In the genomic region with DNA sequence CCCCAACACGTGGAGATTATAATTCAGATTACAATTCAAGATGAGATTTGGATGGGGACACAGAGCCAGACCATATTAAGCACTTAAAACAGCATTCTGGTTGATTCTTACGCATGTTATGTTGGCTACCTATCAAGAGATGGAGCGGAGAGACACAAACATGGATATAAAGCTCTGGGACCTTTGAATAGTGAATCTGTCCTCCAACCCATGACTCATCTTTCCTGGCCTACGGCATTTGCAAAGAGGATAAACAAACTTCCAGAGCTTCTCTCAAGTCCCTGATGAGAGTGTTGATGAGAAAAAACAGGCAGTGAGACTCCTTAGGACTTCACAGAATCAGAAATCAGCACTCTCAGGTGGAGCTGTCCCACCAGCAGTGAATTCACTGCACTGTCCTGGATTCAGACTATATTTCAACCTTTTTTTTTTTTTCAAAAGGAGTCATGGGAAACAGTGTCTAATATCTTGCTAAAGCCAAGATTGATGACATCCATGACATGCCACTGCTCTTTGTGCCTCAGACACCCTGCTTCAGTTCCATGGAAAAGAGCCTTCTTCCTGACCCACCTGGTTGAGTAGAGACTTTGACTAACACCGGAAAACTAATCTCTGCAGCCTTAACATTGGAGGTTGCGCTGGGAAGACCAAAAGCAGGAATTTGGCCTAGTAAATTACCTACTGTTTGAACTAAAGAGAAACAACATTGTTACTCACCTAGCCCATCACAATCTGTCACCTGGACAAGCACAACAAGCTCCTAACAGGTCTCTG, we compare ENCODE assay signal across 12 cellular contexts.
DNase-seq lines count a peak whose midpoint lies in the region; ATAC-seq and TF ChIP-seq lines count a peak whose summit lies in the region.
"Had no signal": no experiment of that assay in that cellular context is flagged by ENCODE, and none has a peak within 500 bp of the region (broad histone marks: within the 10 kb centered on the region; RNA-seq: fewer than 3 reads in every experiment).

No MANE protein-coding gene starts in this region.

- H3K36me3 Mint-ChIP-seq in CD8-positive, alpha-beta T cell: no peaks in the 10 kb centered on the region

- no TSS peak for BruUV-seq in PC-9 (replicated peaks; lab: Mats Ljungman, UMichigan)

- ATAC-seq in CD8-positive, alpha-beta T cell: no peak
- ATAC-seq: naive thymus-derived CD4-positive, alpha-beta T cell had no signal

- H3K36me3 ChIP-seq in PC-9 (ENCODE audit: low read depth) (no peaks in the 10 kb centered on the region), muscle layer of duodenum (ENCODE audit: control insufficient read depth in 1 of 2, insufficient read depth in 2 of 2, low read length in 2 of 2) (no peaks in the 10 kb centered on the region)
- H3K36me3 ChIP-seq in CD8-positive, alpha-beta T cell (ENCODE audit: insufficient read depth, low read length): no peaks in the 10 kb centered on the region

- no peak for TF ChIP-seq CTCF in PC-9 (conservative IDR thresholded peaks at IDR 0.05)
- no peak for TF ChIP-seq CTCF in CD8-positive, alpha-beta T cell (IDR thresholded peaks at IDR 0.05)

- DNase-seq in AG20443 (ENCODE audit: low spot score): peak; percentile 73
- peak in 1 of 2 experiments; percentile 72 for DNase-seq in PC-9
- DNase-seq in epidermal melanocyte (ENCODE audit: insufficient read length, low spot score): peak; percentile 40
- no peak for DNase-seq in NOMO-1 treated with DMSO at 0.1 percent for 48 hours (lab: John Stamatoyannopoulos, UW; ENCODE audit: unreplicated experiment)
- no peak for DNase-seq in activated T-cell treated with anti-CD3 and anti-CD28 coated beads for 4 hours
- DNase-seq in CD8-positive, alpha-beta T cell: no peak
- DNase-seq in activated CD4-positive, CD25-positive, alpha-beta regulatory T cell treated with anti-CD3 and anti-CD28 coated beads, Interleukin-2, amount 50 U/mL, for 72 hours: no peak
- DNase-seq: CD8-positive, alpha-beta memory T cell; naive thymus-derived CD4-positive, alpha-beta T cell; NCI-H1105 treated with DMSO at 0.1 percent for 48 hours; stimulated activated CD4-positive, alpha-beta T cell treated with anti-CD3 and anti-CD28 coated beads, Interleukin-2, amount 100 ng/mL, for 24 hours had no signal

- no peak overlapping the region for H3K27ac Mint-ChIP-seq in CD8-positive, alpha-beta T cell
- H3K27ac Mint-ChIP-seq: CD8-positive, alpha-beta memory T cell; naive thymus-derived CD4-positive, alpha-beta T cell had no signal

- no peaks in the 10 kb centered on the region for H3K9me3 Mint-ChIP-seq in CD8-positive, alpha-beta T cell

- no peaks in the 10 kb centered on the region for H3K9me2 ChIP-seq in PC-9 (ENCODE audit: insufficient read depth)

- peaks cover 1% of the 10 kb centered on the region for H3K4me1 Mint-ChIP-seq in CD8-positive, alpha-beta T cell (ENCODE audit: low read depth)
- H3K4me1 Mint-ChIP-seq: CD8-positive, alpha-beta memory T cell had no signal

- H3K4me3 ChIP-seq in PC-9: no peak overlapping the region
- no peak overlapping the region for H3K4me3 ChIP-seq in muscle layer of duodenum (ENCODE audit: low read depth in 1 of 2, low read length in 2 of 2)
- H3K4me3 ChIP-seq in CD8-positive, alpha-beta T cell (ENCODE audit: low read depth, low read length): no peak overlapping the region

- intact Hi-C loops in PC-9 (cut with micrococcal nuclease; ENCODE audit: unreplicated experiment): no loop called here
- intact Hi-C loops in CD8-positive, alpha-beta T cell (cut with DNase I, micrococcal nuclease): no loop called here

- CTCF ChIA-PET in PC-9 (lab: Charles Lee): no interaction called here
- CTCF ChIA-PET in CD8-positive, alpha-beta T cell (lab: Charles Lee): no interaction called here

- H3K27me3 ChIP-seq in PC-9 (ENCODE audit: insufficient read depth, low read depth) (no peaks in the 10 kb centered on the region), muscle layer of duodenum (ENCODE audit: low read depth, low read length) (no peaks in the 10 kb centered on the region)
- H3K27me3 ChIP-seq in CD8-positive, alpha-beta T cell (ENCODE audit: insufficient read depth, low read length): no peaks in the 10 kb centered on the region

- H4K20me1 ChIP-seq in PC-9 (ENCODE audit: insufficient read depth): no peaks in the 10 kb centered on the region

- POLR2A ChIA-PET in PC-9 (lab: Charles Lee; ENCODE audit: unreplicated experiment): no interaction called here
- POLR2A ChIA-PET in CD8-positive, alpha-beta T cell (lab: Charles Lee): interaction anchor here (0.7 kb wide), 1 partner anchor 107 kb away, joined by 3 read pairs; no protein-coding TSS in a partner anchor

- H3K27ac ChIP-seq in PC-9 (peak overlapping the region; percentile 40), muscle layer of duodenum (ENCODE audit: low read length) (peak overlapping the region; percentile 10)
- no peak overlapping the region for H3K27ac ChIP-seq in CD8-positive, alpha-beta T cell (ENCODE audit: low read depth, low read length)

- no peaks in the 10 kb centered on the region for H3K79me2 ChIP-seq in PC-9 (ENCODE audit: low read depth)

- no peak overlapping the region for H3K4me3 Mint-ChIP-seq in CD8-positive, alpha-beta T cell
- H3K4me3 Mint-ChIP-seq: CD8-positive, alpha-beta memory T cell; naive thymus-derived CD4-positive, alpha-beta T cell had no signal

- H3K4me1 ChIP-seq in PC-9 (replicated peaks; ENCODE audit: insufficient read depth) (peaks cover 55% of the 10 kb centered on the region), muscle layer of duodenum (ENCODE audit: control insufficient read depth in 1 of 2, insufficient read depth in 2 of 2, low read length in 2 of 2) (peaks cover 5 to 6% of the 10 kb centered on the region in 2 donors)
- H3K4me1 ChIP-seq in CD8-positive, alpha-beta T cell (ENCODE audit: insufficient read depth, low read length): no peaks in the 10 kb centered on the region

- H3K9me3 ChIP-seq in PC-9 (ENCODE audit: insufficient read depth, low read depth) (no peaks in the 10 kb centered on the region), muscle layer of duodenum (ENCODE audit: control insufficient read depth in 1 of 2, low read length in 2 of 2) (no peaks in the 10 kb centered on the region)
- H3K9me3 ChIP-seq in CD8-positive, alpha-beta T cell (ENCODE audit: low read length): no peaks in the 10 kb centered on the region

- no peak overlapping the region for H2AFZ ChIP-seq in PC-9

- peaks cover 29% of the 10 kb centered on the region; the same call in 1 of the 2 replicates for H3F3A ChIP-seq in PC-9 (ENCODE audit: insufficient read depth, low read depth)

- H3K4me2 ChIP-seq in PC-9: peak overlapping the region; percentile 16

- H3K27me3 Mint-ChIP-seq in CD8-positive, alpha-beta T cell (ENCODE audit: low read depth): peaks cover 5% of the 10 kb centered on the region

Comparison
In these comparisons a context has a peak if more than half of its experiments do, and no peak if none do; other contexts are left out.
1. DNase-seq: peak in AG20443 (single experiment) and epidermal melanocyte (single experiment); none in NOMO-1 treated with DMSO at 0.1 percent for 48 hours (single experiment), activated T-cell treated with anti-CD3 and anti-CD28 coated beads for 4 hours (single experiment), CD8-positive, alpha-beta T cell (0 of 7) and activated CD4-positive, CD25-positive, alpha-beta regulatory T cell treated with anti-CD3 and anti-CD28 coated beads, Interleukin-2, amount 50 U/mL, for 72 hours (single experiment).